Comparison of ENCODE assay signal across 1 cellular context in genomic region chr1:100249537-100250257, GRCh38.
TF ChIP-seq lines count a peak whose summit lies in the region.

DBT (minus strand) TSS chr1:100249834; CDS start chr1:100249820, 14 bp downstream.

TF ChIP-seq in GM12878, 131 proteins besides CTCF, POLR2A, EP300 and RAD21 (continued from another document):
- TF ChIP-seq HSF1 (IDR thresholded peaks at IDR 0.05; ENCODE audit: low read depth, low read length) (no peak), E4F1 (IDR thresholded peaks at IDR 0.05; ENCODE audit: borderline replicate concordance, partially characterized antibody) (peak; percentile 84), POU2F2 (IDR thresholded peaks at IDR 0.05; ENCODE audit: borderline replicate concordance, low read depth, low read length) (peak; percentile 73; the same call in 2 of the 3 replicates), ZNF274 (IDR thresholded peaks at IDR 0.05; ENCODE audit: insufficient read depth, insufficient read length) (no peak), SP1 (IDR thresholded peaks at IDR 0.05; ENCODE audit: low read depth, low read length) (peak; percentile 13), PML (IDR thresholded peaks at IDR 0.05; ENCODE audit: low read length) (peak; percentile 94), SMAD5 (IDR thresholded peaks at IDR 0.05; ENCODE audit: low read depth) (peak; percentile 93), NFIC (IDR thresholded peaks at IDR 0.05; ENCODE audit: low read depth, low read length) (no peak), GATAD2B (conservative IDR thresholded peaks at IDR 0.05; ENCODE audit: low read depth) (0 out of 2 replicates have a peak, but pooled peaks have one; percentile 46), NBN (IDR thresholded peaks at IDR 0.05) (peak; percentile 81), SIN3A (IDR thresholded peaks at IDR 0.05; ENCODE audit: low read depth, low read length) (peak; percentile 74), ZSCAN29 (IDR thresholded peaks at IDR 0.05) (no peak), GABPA (IDR thresholded peaks at IDR 0.05; ENCODE audit: low read depth) (peak; percentile 80), BCL3 (IDR thresholded peaks at IDR 0.05; ENCODE audit: borderline replicate concordance, insufficient read depth, low read depth, low read length, poor library complexity, severe bottlenecking) (no peak), ZNF592 (IDR thresholded peaks at IDR 0.05) (no peak), CBX3 (IDR thresholded peaks at IDR 0.05; ENCODE audit: borderline replicate concordance, low read depth) (no peak), NR2F1 (conservative IDR thresholded peaks at IDR 0.05) (no peak; the same call in 1 of the 2 replicates), ETV6 (conservative IDR thresholded peaks at IDR 0.05 in 1 of 2, IDR thresholded peaks at IDR 0.05 in 1 of 2; ENCODE audit: borderline replicate concordance in 1 of 2, low read depth in 1 of 2) (no peak), YY1 (IDR thresholded peaks at IDR 0.05; ENCODE audit: low read depth, low read length) (peak; percentile 98), ZBTB40 (IDR thresholded peaks at IDR 0.05; ENCODE audit: borderline replicate concordance) (peak; percentile 71; the same call in 1 of the 2 replicates), RELB (IDR thresholded peaks at IDR 0.05; ENCODE audit: low read depth) (peak; percentile 98), RAD51 (IDR thresholded peaks at IDR 0.05) (peak; percentile 60), ZNF207 (IDR thresholded peaks at IDR 0.05; ENCODE audit: borderline replicate concordance) (no peak), BACH1 (IDR thresholded peaks at IDR 0.05; ENCODE audit: borderline replicate concordance) (peak; percentile 48; the same call in 1 of the 2 replicates), ESRRA (IDR thresholded peaks at IDR 0.05; ENCODE audit: low read length) (no peak), EGR1 (IDR thresholded peaks at IDR 0.05; ENCODE audit: borderline replicate concordance in 1 of 2, low read depth in 2 of 2, low read length in 2 of 2) (no peak), SUZ12 (IDR thresholded peaks at IDR 0.05; ENCODE audit: unreplicated experiment) (no peak), RELA (IDR thresholded peaks at IDR 0.05; ENCODE audit: borderline replicate concordance, partially characterized antibody) (peak; percentile 36), RUNX3 (IDR thresholded peaks at IDR 0.05; ENCODE audit: low read length) (peak; percentile 65), SPI1 (IDR thresholded peaks at IDR 0.05; ENCODE audit: borderline replicate concordance, insufficient read depth, low read depth, low read length) (no peak), PRDM15 (CRISPR knock-in tag; IDR thresholded peaks at IDR 0.05) (no peak), TARDBP (IDR thresholded peaks at IDR 0.05; ENCODE audit: borderline replicate concordance) (no peak)
TF ChIP-seq in GM12878: peak in this region for 47.
